Comparison of ENCODE assay signal across 18 cellular contexts in genomic region chr5:62343428-62343827, GRCh38. TPM values are rescaled to one million over a fixed set of nuclear protein-coding genes. Genes with fewer than 3 reads are reported as not detected.
DNase-seq lines count a peak whose midpoint lies in the region; ATAC-seq, FAIRE-seq and TF ChIP-seq lines count a peak whose summit lies in the region.
"Had no signal": no experiment of that assay in that cellular context is flagged by ENCODE, and none has a peak within 500 bp of the region (broad histone marks: within the 10 kb centered on the region; RNA-seq: fewer than 3 reads in every experiment).

No MANE protein-coding gene starts in this region.

- no peaks in the 10 kb centered on the region for H3K27me3 ChIP-seq in bronchial epithelial cell (ENCODE audit: control insufficient read depth, insufficient read depth, low read length)
- H3K27me3 ChIP-seq: colonic mucosa had no signal

- no peak for DNase-seq in activated CD4-positive, alpha-beta T cell treated with anti-CD3 and anti-CD28 coated beads, Interleukin-2, amount 10 ng/mL, durations not matched to agents 24 days and 14 days
- DNase-seq in activated CD4-positive, alpha-beta T cell treated with anti-CD3 and anti-CD28 coated beads, Interleukin-2, amount 50 U/mL, for 4 hours: no peak
- DNase-seq in RKO (ENCODE audit: low spot score) (peak; percentile 21), bronchial epithelial cell (ENCODE audit: low read depth) (peak; percentile 71), NCI-H1694 (lab: John Stamatoyannopoulos, UW) (no peak), GM19239 (ENCODE audit: insufficient read length, low spot score) (no peak)
- no peak for DNase-seq in natural killer cell treated with Interleukin-12 subunit alpha and Interleukin-12 subunit beta and Interleukin-15 and Interleukin-18, amount 100 ng/mL, for 72 hours (ENCODE audit: low spot score)
- DNase-seq: activated B cell treated with CpG ODN at 0.5 μM for 24 hours, aorta, colonic mucosa, islet precursor cell, MV-4-11, NCI-H2107, occipital lobe had no signal

- no peak for ATAC-seq in natural killer cell treated with Interleukin-12 subunit alpha and Interleukin-12 subunit beta and Interleukin-15 and Interleukin-18, amount 100 ng/mL, for 72 hours
- ATAC-seq in HG03439 (IDR thresholded peaks at IDR 0.05; ENCODE audit: unreplicated experiment): no peak

- no peaks in the 10 kb centered on the region for H3K27me3 Mint-ChIP-seq in activated CD4-positive, alpha-beta T cell treated with anti-CD3 and anti-CD28 coated beads, Interleukin-2, amount 10 ng/mL, durations not matched to agents 24 days and 14 days
- H3K27me3 Mint-ChIP-seq in natural killer cell treated with Interleukin-12 subunit alpha and Interleukin-12 subunit beta and Interleukin-15 and Interleukin-18, amount 100 ng/mL, for 72 hours: no peaks in the 10 kb centered on the region
- H3K27me3 Mint-ChIP-seq: activated B cell treated with CpG ODN at 0.5 μM for 24 hours had no signal

- intact Hi-C loops in activated CD4-positive, alpha-beta T cell treated with anti-CD3 and anti-CD28 coated beads, Interleukin-2, amount 10 ng/mL, durations not matched to agents 24 days and 14 days (cut with micrococcal nuclease): no loop called here

- FAIRE-seq in bronchial epithelial cell (lab: Jason Lieb, UNC) (no peak), GM19239 (lab: Jason Lieb, UNC) (no peak)
- FAIRE-seq: A204.1, GM12892 had no signal

- H3K36me3 Mint-ChIP-seq in activated CD4-positive, alpha-beta T cell treated with anti-CD3 and anti-CD28 coated beads, Interleukin-2, amount 10 ng/mL, durations not matched to agents 24 days and 14 days (ENCODE audit: low read depth): peaks cover 34% of the 10 kb centered on the region
- H3K36me3 Mint-ChIP-seq in natural killer cell treated with Interleukin-12 subunit alpha and Interleukin-12 subunit beta and Interleukin-15 and Interleukin-18, amount 100 ng/mL, for 72 hours: peaks cover 8% of the 10 kb centered on the region

- peaks cover 1% of the 10 kb centered on the region for H3K36me3 ChIP-seq in bronchial epithelial cell (ENCODE audit: control insufficient read depth, insufficient read depth, low read length)
- H3K36me3 ChIP-seq: colonic mucosa had no signal

- TF ChIP-seq CTCF in bronchial epithelial cell (IDR thresholded peaks at IDR 0.05; ENCODE audit: insufficient read depth, low read length, severe bottlenecking): no peak

- H3K9me3 Mint-ChIP-seq in activated CD4-positive, alpha-beta T cell treated with anti-CD3 and anti-CD28 coated beads, Interleukin-2, amount 10 ng/mL, durations not matched to agents 24 days and 14 days: peaks cover 4% of the 10 kb centered on the region
- H3K9me3 Mint-ChIP-seq in natural killer cell treated with Interleukin-12 subunit alpha and Interleukin-12 subunit beta and Interleukin-15 and Interleukin-18, amount 100 ng/mL, for 72 hours: peaks cover 3% of the 10 kb centered on the region
- H3K9me3 Mint-ChIP-seq: activated B cell treated with CpG ODN at 0.5 μM for 24 hours had no signal

- H3K27ac Mint-ChIP-seq in activated CD4-positive, alpha-beta T cell treated with anti-CD3 and anti-CD28 coated beads, Interleukin-2, amount 10 ng/mL, durations not matched to agents 24 days and 14 days: peak overlapping the region; percentile 68
- H3K27ac Mint-ChIP-seq in natural killer cell treated with Interleukin-12 subunit alpha and Interleukin-12 subunit beta and Interleukin-15 and Interleukin-18, amount 100 ng/mL, for 72 hours: peak overlapping the region; percentile 53 to 72
- H3K27ac Mint-ChIP-seq: activated B cell treated with CpG ODN at 0.5 μM for 24 hours had no signal

- H3K4me3 Mint-ChIP-seq in activated CD4-positive, alpha-beta T cell treated with anti-CD3 and anti-CD28 coated beads, Interleukin-2, amount 10 ng/mL, durations not matched to agents 24 days and 14 days: no peak overlapping the region
- no peak overlapping the region for H3K4me3 Mint-ChIP-seq in natural killer cell treated with Interleukin-12 subunit alpha and Interleukin-12 subunit beta and Interleukin-15 and Interleukin-18, amount 100 ng/mL, for 72 hours
- H3K4me3 Mint-ChIP-seq: activated B cell treated with CpG ODN at 0.5 μM for 24 hours had no signal

- peaks cover 49% of the 10 kb centered on the region for H3K4me1 Mint-ChIP-seq in activated CD4-positive, alpha-beta T cell treated with anti-CD3 and anti-CD28 coated beads, Interleukin-2, amount 10 ng/mL, durations not matched to agents 24 days and 14 days
- H3K4me1 Mint-ChIP-seq in natural killer cell treated with Interleukin-12 subunit alpha and Interleukin-12 subunit beta and Interleukin-15 and Interleukin-18, amount 100 ng/mL, for 72 hours (ENCODE audit: low read depth in 2 of 2): peaks cover 39 to 47% of the 10 kb centered on the region in 2 donors

- H3K4me3 ChIP-seq in bronchial epithelial cell (ENCODE audit: low read depth, low read length): no peak overlapping the region
- H3K4me3 ChIP-seq: colonic mucosa, HAP-1 had no signal

RNA-seq across cellular contexts. Expression of gene KIF2A, which starts 37.4 kb away (rescaled TPM):
- total RNA-seq in activated CD4-positive, alpha-beta T cell treated with anti-CD3 and anti-CD28 coated beads, Interleukin-2, amount 10 ng/mL, durations not matched to agents 24 days and 14 days: 238 and 244 TPM in 2 replicates
- total RNA-seq in bronchial epithelial cell: 34.2 and 39.7 TPM in 2 replicates
- 100 to 1,000 TPM; 190 to 201 TPM for total RNA-seq in natural killer cell treated with Interleukin-12 subunit alpha and Interleukin-12 subunit beta and Interleukin-15 and Interleukin-18, amount 100 ng/mL, for 72 hours

Comparison
In these comparisons a context has a peak if more than half of its experiments do, and no peak if none do; other contexts are left out.
1. DNase-seq: peak in RKO (single experiment) and bronchial epithelial cell (single experiment); none in activated CD4-positive, alpha-beta T cell treated with anti-CD3 and anti-CD28 coated beads, Interleukin-2, amount 10 ng/mL, durations not matched to agents 24 days and 14 days (single experiment), activated CD4-positive, alpha-beta T cell treated with anti-CD3 and anti-CD28 coated beads, Interleukin-2, amount 50 U/mL, for 4 hours (0 of 2), natural killer cell treated with Interleukin-12 subunit alpha and Interleukin-12 subunit beta and Interleukin-15 and Interleukin-18, amount 100 ng/mL, for 72 hours (single experiment), NCI-H1694 (single experiment) and GM19239 (single experiment).